22 cellular contexts compared by ENCODE assay signal in the genomic region with DNA sequence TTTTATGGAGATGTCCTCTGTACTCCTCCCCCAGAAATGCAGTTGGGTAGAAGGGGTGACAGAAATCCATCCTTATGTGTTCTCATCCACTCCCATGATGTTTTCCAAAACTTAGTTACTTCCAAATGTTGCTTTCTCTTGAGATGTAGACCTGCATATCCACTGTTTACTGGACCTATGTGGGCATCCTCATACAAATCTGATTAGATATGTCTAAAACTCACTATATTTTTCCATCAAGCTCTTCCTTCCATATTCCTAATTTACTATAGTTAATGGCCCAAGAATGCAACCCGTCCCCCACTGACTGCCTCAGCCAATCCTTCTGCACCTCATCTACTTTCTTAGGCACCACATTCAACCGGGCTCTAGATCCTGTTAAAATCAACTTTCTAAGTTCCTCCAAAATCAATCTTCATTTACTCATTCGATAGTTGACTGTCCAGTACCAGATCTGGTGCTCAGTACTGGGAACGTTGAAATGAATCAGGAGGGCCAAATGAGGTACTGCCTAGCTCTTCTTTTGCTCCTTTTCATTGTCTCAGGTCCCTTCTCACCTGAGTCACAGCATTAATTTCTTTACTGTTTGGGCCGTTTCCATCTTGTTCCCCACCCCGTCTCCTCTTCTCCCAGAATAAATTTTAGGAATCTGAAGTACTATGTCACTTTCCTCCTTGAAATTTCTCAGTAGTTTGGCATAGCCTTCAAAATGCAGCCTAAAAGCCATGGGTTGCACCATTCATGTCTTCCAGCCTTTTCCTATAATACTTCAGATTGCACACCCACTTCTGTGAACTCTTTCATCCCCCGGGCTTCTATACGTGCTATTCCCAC. TPM values are rescaled to one million over a fixed set of nuclear protein-coding genes. Genes with fewer than 3 reads are reported as not detected.
DNase-seq lines count a peak whose midpoint lies in the region; ATAC-seq, FAIRE-seq and TF ChIP-seq lines count a peak whose summit lies in the region.
"Had no signal": no experiment of that assay in that cellular context is flagged by ENCODE, and none has a peak within 500 bp of the region (broad histone marks: within the 10 kb centered on the region; RNA-seq: fewer than 3 reads in every experiment).

No MANE protein-coding gene starts in this region.

- H3K4me3 ChIP-seq in left ventricle myocardium inferior (no peak overlapping the region), keratinocyte (ENCODE audit: control insufficient read depth in 2 of 3, extremely low read depth in 1 of 3, insufficient read depth in 2 of 3, low read depth in 1 of 3, low read length in 3 of 3) (no peak overlapping the region)
- H3K4me3 ChIP-seq: BLaER1 had no signal

- H3K27me3 ChIP-seq in left ventricle myocardium inferior (ENCODE audit: low read depth) (no peaks in the 10 kb centered on the region), keratinocyte (ENCODE audit: control insufficient read depth, extremely low read depth, insufficient read depth, low read length) (no peaks in the 10 kb centered on the region)
- H3K27me3 ChIP-seq: BLaER1, brain microvascular endothelial cell had no signal

- no peak overlapping the region for H3K4me2 ChIP-seq in keratinocyte (ENCODE audit: control insufficient read depth, extremely low read depth, insufficient read depth, low read depth, low read length)
- H3K4me2 ChIP-seq: BLaER1 had no signal

- peaks cover 41% of the 10 kb centered on the region for H3K4me1 ChIP-seq in left ventricle myocardium inferior
- H3K4me1 ChIP-seq in keratinocyte (ENCODE audit: control insufficient read depth, extremely low read depth, insufficient read depth, low read length) = peaks cover 48% of the 10 kb centered on the region
- H3K4me1 ChIP-seq: BLaER1 had no signal

- no peak for TF ChIP-seq CTCF in left ventricle myocardium inferior (IDR thresholded peaks at IDR 0.05; ENCODE audit: borderline replicate concordance)
- no peak for TF ChIP-seq CTCF in chondrocyte (IDR thresholded peaks at IDR 0.05)
- TF ChIP-seq CTCF in keratinocyte (optimal IDR thresholded peaks at IDR 0.05 in 1 of 3, IDR thresholded peaks at IDR 0.05 in 1 of 3, conservative IDR thresholded peaks at IDR 0.05 in 1 of 3; ENCODE audit: extremely low read depth in 1 of 3, insufficient read depth in 2 of 3, low read length in 3 of 3) = no peak
- TF ChIP-seq CTCF in GM10248 (IDR thresholded peaks at IDR 0.05; ENCODE audit: control extremely low read depth, extremely low read depth, low read depth, missing control alignments) = no peak

- no peak overlapping the region for H2AFZ ChIP-seq in keratinocyte (ENCODE audit: control insufficient read depth, low read length)

- intact Hi-C loops in left ventricle myocardium inferior (cut with micrococcal nuclease) = loop anchor here (10.0 kb wide), 1 partner anchor 207 kb away; no protein-coding TSS in a partner anchor
- intact Hi-C loops in left cardiac atrium (cut with DNase I) = loop anchor here in 1 of 2 donors (10.0 kb wide), 4 partner anchors 47 to 437 kb away; no protein-coding TSS in a partner anchor

- H3K9me3 Mint-ChIP-seq in chondrocyte (ENCODE audit: low read depth) = no peaks in the 10 kb centered on the region
- H3K9me3 Mint-ChIP-seq: activated T-helper 2 cell treated with anti-CD3 and anti-CD28 coated beads, Interferon-gamma antibody, Interleukin-2, Interleukin-4, amounts not matched to agents 10 μg/mL and 5 μg/mL and 100 μg/mL, durations not matched to agents 14 hours and 24 hours and 36 hours had no signal

- H3K27ac Mint-ChIP-seq in chondrocyte (ENCODE audit: unreplicated experiment) = peak overlapping the region; percentile 6
- H3K27ac Mint-ChIP-seq: activated T-helper 2 cell treated with anti-CD3 and anti-CD28 coated beads, Interferon-gamma antibody, Interleukin-2, Interleukin-4, amounts not matched to agents 10 μg/mL and 5 μg/mL and 100 μg/mL, durations not matched to agents 14 hours and 24 hours and 36 hours had no signal

- no peak overlapping the region for H3K9ac ChIP-seq in keratinocyte (ENCODE audit: control insufficient read depth, extremely low read depth, insufficient read depth, low read length)
- H3K9ac ChIP-seq: BLaER1 had no signal

- H3K4me3 Mint-ChIP-seq in chondrocyte (ENCODE audit: unreplicated experiment) = no peak overlapping the region

- H3K79me2 ChIP-seq in keratinocyte (ENCODE audit: control insufficient read depth, insufficient read depth, low read length) = peaks cover 23% of the 10 kb centered on the region

- DNase-seq in left ventricle myocardium inferior (no peak), left cardiac atrium (no peak), chondrocyte (ENCODE audit: low spot score) (no peak), keratinocyte (ENCODE audit: low read depth, low spot score) (no peak), GM10248 (ENCODE audit: extremely low spot score) (no peak), NK-92 (lab: John Stamatoyannopoulos, UW; ENCODE audit: unreplicated experiment) (no peak), caudate nucleus (lab: John Stamatoyannopoulos, UW) (no peak)
- DNase-seq: 8988T; activated CD4-positive, alpha-beta T cell treated with anti-CD3 and anti-CD28 coated beads, Interleukin-2, amount 50 U/mL, for 1 hour; brain microvascular endothelial cell; cortex of kidney; NCI-H1417; NCI-H526 treated with DMSO at 0.1 percent for 48 hours; occipital lobe; SHP77; stimulated activated CD8-positive, alpha-beta memory T cell treated with anti-CD3 and anti-CD28 coated beads, Interleukin-4, amount 100 ng/mL, for 48 hours; substantia nigra had no signal

- dilution Hi-C loops in keratinocyte (cut with MboI; ENCODE audit: extremely low pct_ligation_motif_present, low sequenced_read_pairs) = no loop called here

- peaks cover 20% of the 10 kb centered on the region for H4K20me1 ChIP-seq in keratinocyte (ENCODE audit: control insufficient read depth, extremely low read depth, insufficient read depth, low read length)
- H4K20me1 ChIP-seq: BLaER1 had no signal

- H3K9me1 ChIP-seq in keratinocyte (ENCODE audit: control insufficient read depth, extremely low read depth, insufficient read depth, low read length) = peaks cover 3% of the 10 kb centered on the region

- no peak for ATAC-seq in left cardiac atrium
- no peak for ATAC-seq in GM19035 (IDR thresholded peaks at IDR 0.05; ENCODE audit: unreplicated experiment)

- peaks cover 44% of the 10 kb centered on the region for H3K4me1 Mint-ChIP-seq in chondrocyte (ENCODE audit: low read depth)

- H3K27ac ChIP-seq in left ventricle myocardium inferior (replicated peaks) (peak overlapping the region; percentile 96), keratinocyte (ENCODE audit: control insufficient read depth, insufficient read depth, low read length) (peak overlapping the region; percentile 47), caudate nucleus (ENCODE audit: low read depth, low read length) (no peak overlapping the region)
- H3K27ac ChIP-seq: BLaER1 had no signal

- H3K27me3 Mint-ChIP-seq in chondrocyte (ENCODE audit: low read depth) = no peaks in the 10 kb centered on the region

- CTCF ChIA-PET in GM10248 (lab: Yijun Ruan, JAX) = no interaction called here

- H3K36me3 Mint-ChIP-seq in chondrocyte (ENCODE audit: low read depth) = peaks cover 28% of the 10 kb centered on the region

- peak; percentile 46 for FAIRE-seq in keratinocyte (lab: Jason Lieb, UNC)
- FAIRE-seq: urothelium cell line had no signal

- POLR2A ChIA-PET in GM10248 (lab: Yijun Ruan, JAX) = no interaction called here

- H3K9me3 ChIP-seq in left ventricle myocardium inferior (replicated peaks) = no peaks in the 10 kb centered on the region
- no peaks in the 10 kb centered on the region for H3K9me3 ChIP-seq in keratinocyte (ENCODE audit: control insufficient read depth, low read depth, low read length)
- H3K9me3 ChIP-seq: BLaER1 had no signal

- H3K36me3 ChIP-seq in left ventricle myocardium inferior (peaks cover 42% of the 10 kb centered on the region), keratinocyte (ENCODE audit: control insufficient read depth in 2 of 2, extremely low read depth in 1 of 2, insufficient read depth in 2 of 2, low read length in 2 of 2) (peaks cover 12 to 24% of the 10 kb centered on the region in 2 experiments)

RNA-seq across cellular contexts. Expression of a gene that starts 7.9 kb away (rescaled TPM):
- total RNA-seq in left ventricle myocardium inferior = 58.9 TPM
- 100 to 1,000 TPM in 1 of 2 donors, 10 to 100 TPM in 1; 46.3 to 130 TPM for total RNA-seq in left cardiac atrium
- 40.0 to 48.4 TPM (median 46.8 TPM) in 3 replicates for total RNA-seq in chondrocyte
- polyA plus RNA-seq in keratinocyte = 178 to 295 TPM (median 294 TPM) in 3 replicates
- 348 TPM for polyA plus RNA-seq in keratinocyte (2011; ENCODE audit: low read depth)
- 127 and 157 TPM in 2 replicates for polyA plus RNA-seq in keratinocyte (2011; cell fraction: cytosol; rRNA removed)
- 454 and 553 TPM in 2 replicates for polyA plus RNA-seq in keratinocyte (2011; cell fraction: nucleus; rRNA removed)
- polyA plus RNA-seq in keratinocyte (2012; ENCODE audit: low replicate concordance) = 179 and 228 TPM in 2 replicates
- polyA minus RNA-seq in keratinocyte = 214 to 563 TPM (median 490 TPM) in 3 replicates
- 680 TPM for polyA minus RNA-seq in keratinocyte (2011; cell fraction: cytosol; rRNA and poly(A)+ RNA removed)
- 876 and 1,175 TPM in 2 replicates for polyA minus RNA-seq in keratinocyte (2011; cell fraction: nucleus; rRNA and poly(A)+ RNA removed)

RNA-seq across cellular contexts. Expression of a gene that starts 39.3 kb away (rescaled TPM):
- total RNA-seq in left ventricle myocardium inferior (0.22 TPM), left cardiac atrium (under 1 TPM; 0.68 to 0.81 TPM), chondrocyte (not detected in 3 replicates)
- not detected in 3 replicates for polyA plus RNA-seq in keratinocyte
- polyA plus RNA-seq in keratinocyte (2011; ENCODE audit: low read depth) = not detected
- not detected in 2 replicates for polyA plus RNA-seq in keratinocyte (2011; cell fraction: cytosol; rRNA removed)
- polyA plus RNA-seq in keratinocyte (2011; cell fraction: nucleus; rRNA removed) = not detected in 2 replicates
- polyA plus RNA-seq in keratinocyte (2012; ENCODE audit: low replicate concordance) = not detected in 2 replicates
- polyA minus RNA-seq in keratinocyte = not detected in 3 replicates
- polyA minus RNA-seq in keratinocyte (2011; cell fraction: cytosol; rRNA and poly(A)+ RNA removed) = not detected
- not detected in 2 replicates for polyA minus RNA-seq in keratinocyte (2011; cell fraction: nucleus; rRNA and poly(A)+ RNA removed)
- total RNA-seq: activated T-helper 2 cell treated with anti-CD3 and anti-CD28 coated beads, Interferon-gamma antibody, Interleukin-2, Interleukin-4, amounts not matched to agents 10 μg/mL and 5 μg/mL and 100 μg/mL, durations not matched to agents 14 hours and 24 hours and 36 hours; T-helper 1 cell treated with Interleukin-12 subunit alpha and Interleukin-12 subunit beta and Interleukin-4 antibody, amounts not matched to agents 30 ng/mL and 1 ng/mL, for 36 hours had no signal
